In genomic region chr14:101781240-101782061, GRCh38 we compare ENCODE assay signal across 8 cellular contexts. TPM values are rescaled to one million over a fixed set of nuclear protein-coding genes. Genes with fewer than 3 reads are reported as not detected.
DNase-seq lines count a peak whose midpoint lies in the region; ATAC-seq and TF ChIP-seq lines count a peak whose summit lies in the region.

No MANE protein-coding gene starts in this region.

- TF ChIP-seq POLR2A in tibial nerve (IDR thresholded peaks at IDR 0.05) = no peak

- H3K27ac ChIP-seq in ectodermal cell (ENCODE audit: insufficient read depth, low read depth, low read length, poor library complexity, severe bottlenecking) = no peak overlapping the region
- H3K27ac ChIP-seq in muscle layer of colon (ENCODE audit: low read depth, low read length) = peak overlapping the region; percentile 58
- H3K27ac ChIP-seq in tibial nerve = peak overlapping the region in 1 of 4 donors; percentile 59

- POLR2A ChIA-PET in GM10248 (lab: Yijun Ruan, JAX) = no interaction called here

- TF ChIP-seq EP300 in tibial nerve (IDR thresholded peaks at IDR 0.05) = no peak

- no peaks in the 10 kb centered on the region for H3K36me3 ChIP-seq in ectodermal cell (ENCODE audit: control insufficient read depth, insufficient read depth, low read length)
- H3K36me3 ChIP-seq in muscle layer of colon (ENCODE audit: insufficient read depth, low read length) = no peaks in the 10 kb centered on the region
- no peaks in the 10 kb centered on the region for H3K36me3 ChIP-seq in tibial nerve

- TF ChIP-seq CTCF in GM10248 (IDR thresholded peaks at IDR 0.05; ENCODE audit: control extremely low read depth, extremely low read depth, low read depth, missing control alignments) = no peak
- TF ChIP-seq CTCF in WI38 (IDR thresholded peaks at IDR 0.05; ENCODE audit: low read depth, low read length) = no peak
- TF ChIP-seq CTCF in tibial nerve (IDR thresholded peaks at IDR 0.05) = no peak

- H3K4me3 ChIP-seq in WI38 (ENCODE audit: low read depth, low read length) (peak overlapping the region; percentile 41), ectodermal cell (ENCODE audit: insufficient read depth, low read depth, low read length) (peak overlapping the region; percentile 19), muscle layer of colon (ENCODE audit: low read depth in 1 of 2, low read length in 2 of 2) (peak overlapping the region; percentile 60 to 83), tibial nerve (peak overlapping the region; percentile 34 to 64 (median 48))

- ATAC-seq in GM21381 (IDR thresholded peaks at IDR 0.05; ENCODE audit: unreplicated experiment) = no peak

- WGBS in ectodermal cell, 2 experiments = 1% methylated on average over 67 of the region's 67 CpGs
- 2% methylated on average over 26 to 28 of the region's 67 CpGs for WGBS in tibial nerve, 2 donors

- peaks cover 36% of the 10 kb centered on the region for H3K27me3 ChIP-seq in ectodermal cell (ENCODE audit: control insufficient read depth, insufficient read depth, low read length, poor library complexity, severe bottlenecking)
- H3K27me3 ChIP-seq in muscle layer of colon (ENCODE audit: control insufficient read depth in 1 of 2, insufficient read depth in 2 of 2, low read length in 2 of 2) = no peaks in the 10 kb centered on the region
- H3K27me3 ChIP-seq in tibial nerve = no peaks in the 10 kb centered on the region

- H3K9me3 ChIP-seq in ectodermal cell (ENCODE audit: control insufficient read depth, low read length) (no peaks in the 10 kb centered on the region), muscle layer of colon (ENCODE audit: low read length) (no peaks in the 10 kb centered on the region), tibial nerve (no peaks in the 10 kb centered on the region)

- DNase-seq in GM10248 (ENCODE audit: extremely low spot score) (peak; percentile 45), tibial nerve (ENCODE audit: low spot score in 2 of 2) (no peak), putamen (ENCODE audit: low spot score) (no peak), globus pallidus (ENCODE audit: low spot score) (no peak)

- H3K4me1 ChIP-seq in ectodermal cell (ENCODE audit: control insufficient read depth, insufficient read depth, low read length) = no peaks in the 10 kb centered on the region
- peaks cover 9% of the 10 kb centered on the region for H3K4me1 ChIP-seq in muscle layer of colon (ENCODE audit: insufficient read depth, low read length)
- H3K4me1 ChIP-seq in tibial nerve = peaks cover 0 to 15% (median 11%) of the 10 kb centered on the region in 4 donors

- peak overlapping the region; percentile 9 for H3K9ac ChIP-seq in muscle layer of colon (ENCODE audit: low read length)

- CTCF ChIA-PET in GM10248 (lab: Yijun Ruan, JAX) = no interaction called here

RNA-seq across cellular contexts. Expression of gene PPP2R5C, which starts 19.9 kb away (rescaled TPM):
- 141 TPM for polyA plus RNA-seq in ectodermal cell (2013, experiment 1 of 4)
- 135 TPM for polyA plus RNA-seq in ectodermal cell (2013, experiment 2 of 4)
- 130 TPM for polyA plus RNA-seq in ectodermal cell (2013, experiment 3 of 4)
- polyA plus RNA-seq in ectodermal cell (2013, experiment 4 of 4) = 146 TPM
- 100 to 1,000 TPM in 1 of 4 donors, 10 to 100 TPM in 3; 63.3 to 113 (median 75.9) TPM for total RNA-seq in tibial nerve

Comparison
In these comparisons a context has a peak if more than half of its experiments do, and no peak if none do; other contexts are left out.
1. H3K4me3 ChIP-seq: peak in every context shown above with its lines; median percentile 72 in muscle layer of colon; 48 in tibial nerve; 41 in WI38; 19 in ectodermal cell.